Comparison of ENCODE assay signal across 11 cellular contexts in genomic region chr7:50448823-50449222, GRCh38. TPM values are rescaled to one million over a fixed set of nuclear protein-coding genes. Genes with fewer than 3 reads are reported as not detected.
DNase-seq lines count a peak whose midpoint lies in the region; ATAC-seq and TF ChIP-seq lines count a peak whose summit lies in the region.
"Had no signal": no experiment of that assay in that cellular context is flagged by ENCODE, and none has a peak within 500 bp of the region (broad histone marks: within the 10 kb centered on the region; RNA-seq: fewer than 3 reads in every experiment).

No MANE protein-coding gene starts in this region.

- CTCF ChIA-PET in activated CD4-positive, alpha-beta memory T cell treated with anti-CD3 and anti-CD28 coated beads for 36 hours (lab: Charles Lee), result interaction anchor here (0.6 to 2.1 kb wide), 8 partner anchors 18 to 712 kb away, joined by 3 to 16 read pairs (median 4); no protein-coding TSS in a partner anchor

- peak; percentile 39 to 41 for ATAC-seq in activated T-cell treated with anti-CD3 and anti-CD28 coated beads, Interleukin-2, amount 50 U/mL, for 72 hours (replicated peaks in 1 of 2)
- peak; percentile 37 for ATAC-seq in HG02981 (IDR thresholded peaks at IDR 0.05; ENCODE audit: unreplicated experiment)
- ATAC-seq in stimulated activated naive CD8-positive, alpha-beta T cell treated with anti-CD3 and anti-CD28 coated beads, Interleukin-15, Interleukin-2, amounts not matched to agents 100 U/mL and 50 U/mL, for 24 hours, result peak; percentile 17
- ATAC-seq: left ventricle myocardium superior had no signal

- TF ChIP-seq CTCF in coronary artery (IDR thresholded peaks at IDR 0.05), result no peak

- no peaks in the 10 kb centered on the region for H3K27me3 Mint-ChIP-seq in activated T-cell treated with anti-CD3 and anti-CD28 coated beads, Interleukin-2, amount 50 U/mL, for 72 hours (ENCODE audit: low read depth)
- no peaks in the 10 kb centered on the region for H3K27me3 Mint-ChIP-seq in activated CD4-positive, alpha-beta memory T cell treated with anti-CD3 and anti-CD28 coated beads for 36 hours

- intact Hi-C loops in activated CD4-positive, alpha-beta memory T cell treated with anti-CD3 and anti-CD28 coated beads for 36 hours (cut with micrococcal nuclease), result loop anchor here (1.0 to 5.0 kb wide), 11 partner anchors 31 to 378 kb away; no protein-coding TSS in a partner anchor

- no peak for DNase-seq in activated T-cell treated with anti-CD3 and anti-CD28 coated beads, Interleukin-2, amount 50 U/mL, for 72 hours
- DNase-seq in activated T-cell treated with anti-CD3 and anti-CD28 coated beads for 4 hours (no peak), coronary artery (ENCODE audit: low spot score) (no peak), HPDE6-E6E7 (ENCODE audit: extremely low spot score) (no peak), T1000 (lab: John Stamatoyannopoulos, UW) (no peak)
- DNase-seq in activated CD4-positive, alpha-beta memory T cell treated with anti-CD3 and anti-CD28 coated beads for 36 hours, result no peak
- no peak for DNase-seq in stimulated activated naive CD8-positive, alpha-beta T cell treated with anti-CD3 and anti-CD28 coated beads, Interleukin-15, Interleukin-2, amounts not matched to agents 100 U/mL and 50 U/mL, for 24 hours
- DNase-seq: GM23248; left ventricle myocardium superior; stimulated activated CD4-positive, alpha-beta T cell treated with anti-CD3 and anti-CD28 coated beads, Interleukin-2, amount 100 ng/mL, for 24 hours had no signal

- H3K36me3 Mint-ChIP-seq in activated T-cell treated with anti-CD3 and anti-CD28 coated beads, Interleukin-2, amount 50 U/mL, for 72 hours (ENCODE audit: insufficient read depth in 2 of 2), result peaks cover 15 to 27% of the 10 kb centered on the region in 2 donors
- H3K36me3 Mint-ChIP-seq in activated CD4-positive, alpha-beta memory T cell treated with anti-CD3 and anti-CD28 coated beads for 36 hours, result peaks cover 39% of the 10 kb centered on the region

- peak overlapping the region; percentile 82 for H3K27ac Mint-ChIP-seq in activated T-cell treated with anti-CD3 and anti-CD28 coated beads, Interleukin-2, amount 50 U/mL, for 72 hours
- peak overlapping the region; percentile 91 for H3K27ac Mint-ChIP-seq in activated CD4-positive, alpha-beta memory T cell treated with anti-CD3 and anti-CD28 coated beads for 36 hours

- POLR2A ChIA-PET in activated CD4-positive, alpha-beta memory T cell treated with anti-CD3 and anti-CD28 coated beads for 36 hours (lab: Charles Lee), result interaction anchor here (1.0 to 1.3 kb wide), 3 partner anchors 11 to 98 kb away, joined by 3 to 4 read pairs (median 3); no protein-coding TSS in a partner anchor

- no peak overlapping the region for H3K4me3 ChIP-seq in coronary artery

- H3K27ac ChIP-seq in coronary artery, result no peak overlapping the region
- H3K27ac ChIP-seq: GM23248 had no signal

- peaks cover 68% of the 10 kb centered on the region for H3K4me1 Mint-ChIP-seq in activated T-cell treated with anti-CD3 and anti-CD28 coated beads, Interleukin-2, amount 50 U/mL, for 72 hours (ENCODE audit: low read depth)
- H3K4me1 Mint-ChIP-seq in activated CD4-positive, alpha-beta memory T cell treated with anti-CD3 and anti-CD28 coated beads for 36 hours (ENCODE audit: low read depth), result peaks cover 48% of the 10 kb centered on the region

- peak overlapping the region; percentile 86 to 91 for H3K4me3 Mint-ChIP-seq in activated T-cell treated with anti-CD3 and anti-CD28 coated beads, Interleukin-2, amount 50 U/mL, for 72 hours
- peak overlapping the region; percentile 92 for H3K4me3 Mint-ChIP-seq in activated CD4-positive, alpha-beta memory T cell treated with anti-CD3 and anti-CD28 coated beads for 36 hours

- H3K9me3 Mint-ChIP-seq in activated T-cell treated with anti-CD3 and anti-CD28 coated beads, Interleukin-2, amount 50 U/mL, for 72 hours, result no peaks in the 10 kb centered on the region
- H3K9me3 Mint-ChIP-seq in activated CD4-positive, alpha-beta memory T cell treated with anti-CD3 and anti-CD28 coated beads for 36 hours, result no peaks in the 10 kb centered on the region

RNA-seq across cellular contexts. Expression of gene FIGNL1, which starts 1.3 kb away (rescaled TPM):
- 10 to 100 TPM; 47.7 to 54.5 TPM for total RNA-seq in activated T-cell treated with anti-CD3 and anti-CD28 coated beads, Interleukin-2, amount 50 U/mL, for 72 hours
- total RNA-seq in activated CD4-positive, alpha-beta memory T cell treated with anti-CD3 and anti-CD28 coated beads for 36 hours, result 10 to 100 TPM; 46.2 to 49.0 TPM
